In the genomic region with DNA sequence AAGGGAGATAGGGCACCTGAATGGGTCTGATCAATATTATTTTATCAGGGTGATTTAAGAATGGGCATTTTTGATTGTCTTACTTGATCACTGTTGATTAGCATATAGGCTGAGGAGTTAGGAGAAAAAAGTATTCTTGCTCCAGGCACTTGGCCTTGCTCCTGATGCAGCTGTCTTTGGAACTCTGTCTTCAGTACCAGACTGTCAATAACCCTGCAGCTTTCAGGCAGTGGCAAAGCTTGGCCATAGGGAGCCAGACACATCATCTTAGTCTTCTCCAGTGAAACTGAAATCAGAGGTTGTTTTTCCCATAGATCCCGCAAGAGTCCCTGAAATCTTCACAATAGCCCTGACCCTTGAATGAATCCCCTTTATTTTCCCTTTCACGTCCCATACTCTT, we compare ENCODE assay signal across 15 cellular contexts.
"Had no signal": no experiment of that assay in that cellular context is flagged by ENCODE, and none has a peak within 500 bp of the region (broad histone marks: within the 10 kb centered on the region; RNA-seq: fewer than 3 reads in every experiment).

No MANE protein-coding gene starts in this region.

- H3K36me3 ChIP-seq: esophagus squamous epithelium, gastroesophageal sphincter, neutrophil had no signal

- H3K4me1 ChIP-seq: gastroesophageal sphincter had no signal

- H3K27me3 ChIP-seq: esophagus squamous epithelium, gastroesophageal sphincter, neutrophil had no signal

- H3K9me3 Mint-ChIP-seq: dendritic cell treated with granulocyte-macrophage colony-stimulating factor and Interleukin-4, amounts not matched to agents 40 ng/mL and 50 ng/mL, for 4 days; naive thymus-derived CD8-positive, alpha-beta T cell; type B pancreatic cell had no signal

- H3K9me3 ChIP-seq: esophagus squamous epithelium, gastroesophageal sphincter, neutrophil had no signal

- H3K27me3 Mint-ChIP-seq: dendritic cell treated with granulocyte-macrophage colony-stimulating factor and Interleukin-4, amounts not matched to agents 40 ng/mL and 50 ng/mL, for 4 days; naive thymus-derived CD8-positive, alpha-beta T cell; type B pancreatic cell had no signal

- H3K4me3 Mint-ChIP-seq: dendritic cell treated with granulocyte-macrophage colony-stimulating factor and Interleukin-4, amounts not matched to agents 40 ng/mL and 50 ng/mL, for 4 days; naive thymus-derived CD8-positive, alpha-beta T cell; type B pancreatic cell had no signal

- DNase-seq: esophagus squamous epithelium; foreskin fibroblast; hippocampal formation; left colon; left ventricle myocardium superior; naive thymus-derived CD8-positive, alpha-beta T cell; right cardiac atrium; stimulated activated CD4-positive, alpha-beta T cell treated with anti-CD3 and anti-CD28 coated beads, Interleukin-2, amount 100 ng/mL, for 48 hours; stimulated activated naive CD4-positive, alpha-beta T cell treated with Interleukin-2 at 50 U/mL for 16 hours had no signal

- ATAC-seq: gastroesophageal sphincter; left colon; left ventricle myocardium superior; naive thymus-derived CD8-positive, alpha-beta T cell; right cardiac atrium had no signal

- H3K4me3 ChIP-seq: esophagus squamous epithelium, gastroesophageal sphincter, lung, smooth muscle cell had no signal

- H3K27ac Mint-ChIP-seq: dendritic cell treated with granulocyte-macrophage colony-stimulating factor and Interleukin-4, amounts not matched to agents 40 ng/mL and 50 ng/mL, for 4 days; type B pancreatic cell had no signal

- H3K27ac ChIP-seq: esophagus squamous epithelium, gastroesophageal sphincter, neutrophil had no signal
